8 cellular contexts compared by ENCODE assay signal in the genomic region with DNA sequence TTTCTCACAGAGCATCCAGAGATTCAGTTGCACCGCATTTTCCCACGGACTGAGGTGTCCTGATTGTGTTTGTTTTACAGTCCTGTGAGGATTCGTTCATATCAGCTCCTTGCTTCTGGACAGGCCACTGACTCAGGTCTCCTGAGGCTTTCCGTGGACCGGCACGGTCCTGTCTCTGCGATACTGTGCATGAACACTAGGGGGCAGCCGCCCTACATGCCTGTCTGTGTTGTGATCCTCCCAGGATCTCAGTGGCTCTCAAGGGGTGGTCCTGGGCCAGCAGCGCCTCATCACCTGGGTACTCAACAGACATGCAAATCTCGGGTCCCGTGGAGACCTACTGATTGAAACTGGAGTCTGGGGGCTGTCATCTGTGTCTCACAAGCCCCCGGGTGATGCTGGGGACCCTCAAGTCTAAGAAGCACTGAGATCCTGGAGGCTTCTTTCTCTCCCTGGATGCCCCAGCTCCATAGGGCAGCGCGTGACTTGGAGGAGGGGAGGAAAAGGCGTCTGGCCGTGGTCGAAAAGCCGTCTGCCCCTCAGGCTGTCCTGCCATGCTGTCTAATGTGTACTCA. TPM values are rescaled to one million over a fixed set of nuclear protein-coding genes. Genes with fewer than 3 reads are reported as not detected.
DNase-seq lines count a peak whose midpoint lies in the region; ATAC-seq and TF ChIP-seq lines count a peak whose summit lies in the region.

No MANE protein-coding gene starts in this region.

- peak; percentile 50 for ATAC-seq in HG02763 (IDR thresholded peaks at IDR 0.05; ENCODE audit: unreplicated experiment)
- peak; percentile 64 to 71 for ATAC-seq in activated CD4-positive, CD25-positive, alpha-beta regulatory T cell treated with anti-CD3 and anti-CD28 coated beads, Interleukin-2, amount 50 U/mL, for 24 hours

- peak; percentile 33 for DNase-seq in NCI-H2196 (lab: John Stamatoyannopoulos, UW; ENCODE audit: unreplicated experiment)
- peak; percentile 96 to 97 for DNase-seq in cardiac fibroblast (ENCODE audit: low read depth in 2 of 2)
- DNase-seq in kidney epithelial cell (ENCODE audit: low read depth) = peak; percentile 52
- DNase-seq in stimulated activated CD4-positive, alpha-beta T cell treated with anti-CD3 and anti-CD28 coated beads, Interleukin-1b, Interleukin-23, amount 100 ng/mL, for 24 hours (ENCODE audit: low read depth in 4 of 4, low spot score in 1 of 4) = peak; percentile 79 to 89 (median 83)
- DNase-seq in GF-D8 (lab: John Stamatoyannopoulos, UW) = no peak

- H3K27me3 ChIP-seq in kidney epithelial cell (ENCODE audit: control insufficient read depth, insufficient read depth, low read length) = no peaks in the 10 kb centered on the region

- no peak overlapping the region for H3K4me3 ChIP-seq in cardiac fibroblast (replicated peaks in 1 of 2; ENCODE audit: low read depth in 2 of 2, low read length in 2 of 2)
- H3K4me3 ChIP-seq in kidney epithelial cell (ENCODE audit: low read depth, low read length) = no peak overlapping the region

- H3K36me3 ChIP-seq in kidney epithelial cell (ENCODE audit: control insufficient read depth, insufficient read depth, low read length) = no peaks in the 10 kb centered on the region

- TF ChIP-seq CTCF in GM12874 (IDR thresholded peaks at IDR 0.05; ENCODE audit: insufficient read depth, low read depth, low read length) (peak; percentile 96), cardiac fibroblast (IDR thresholded peaks at IDR 0.05; ENCODE audit: low read depth, low read length) (peak; percentile 96), kidney epithelial cell (IDR thresholded peaks at IDR 0.05; ENCODE audit: insufficient read depth, low read length, poor library complexity, severe bottlenecking) (peak; percentile 99)

RNA-seq across cellular contexts. Expression of a gene that starts 28.9 kb away (rescaled TPM):
- 0.50 TPM in 1 of 2 replicates, not detected in the other for total RNA-seq in kidney epithelial cell
